ENCODE assay signal across 21 cellular contexts in the genomic region with DNA sequence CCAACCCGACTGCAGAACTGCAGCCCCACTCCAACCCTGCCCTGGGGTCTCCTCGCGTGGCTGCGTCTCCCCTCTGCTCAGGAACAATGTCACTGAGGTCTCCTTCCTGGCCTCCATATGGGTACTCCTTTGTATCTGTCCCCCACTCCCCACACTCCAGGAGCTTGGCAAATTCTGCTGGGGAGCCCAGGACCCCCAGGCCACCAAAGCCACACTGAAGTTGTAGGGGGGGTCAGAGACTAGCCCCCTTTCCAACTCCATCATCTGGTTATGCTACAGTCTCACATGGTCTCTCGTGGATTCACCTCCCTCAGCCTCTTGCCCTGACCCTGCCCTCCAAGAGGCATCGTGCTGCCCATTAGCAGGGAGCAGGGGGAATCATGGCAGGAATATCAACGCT.
"Had no signal": no experiment of that assay in that cellular context is flagged by ENCODE, and none has a peak within 500 bp of the region (broad histone marks: within the 10 kb centered on the region; RNA-seq: fewer than 3 reads in every experiment).

No MANE protein-coding gene starts in this region.

- H3K4me3 ChIP-seq: coronary artery, gastrocnemius medialis, right lobe of liver, suprapubic skin, transverse colon had no signal

- H3K4me3 Mint-ChIP-seq: mesothelial cell of epicardium; naive thymus-derived CD4-positive, alpha-beta T cell; nephron; stimulated activated naive CD8-positive, alpha-beta T cell treated with anti-CD3 and anti-CD28 coated beads, Interleukin-15, amount 100 ng/mL, for 72 hours had no signal

- H3K4me1 Mint-ChIP-seq: mesothelial cell of epicardium; stimulated activated naive CD8-positive, alpha-beta T cell treated with anti-CD3 and anti-CD28 coated beads, Interleukin-15, amount 100 ng/mL, for 72 hours had no signal

- ATAC-seq: gastrocnemius medialis; left lobe of liver; naive thymus-derived CD4-positive, alpha-beta T cell; right lobe of liver; stimulated activated naive CD8-positive, alpha-beta T cell treated with anti-CD3 and anti-CD28 coated beads, Interleukin-15, amount 100 ng/mL, for 72 hours had no signal

- DNase-seq: dermis blood vessel endothelial cell; foreskin fibroblast; gastrocnemius medialis; kidney; mesenchymal stem cell; naive thymus-derived CD4-positive, alpha-beta T cell; small intestine; stimulated activated CD4-positive, alpha-beta T cell treated with anti-CD3 and anti-CD28 coated beads, Interleukin-15, amount 100 ng/mL, for 24 hours; stimulated activated CD4-positive, alpha-beta T cell treated with anti-CD3 and anti-CD28 coated beads, Interleukin-2, amount 100 ng/mL, for 48 hours; stimulated activated naive CD4-positive, alpha-beta T cell; stimulated activated naive CD8-positive, alpha-beta T cell treated with anti-CD3 and anti-CD28 coated beads, Interleukin-15, amount 100 ng/mL, for 72 hours; transverse colon had no signal

- H3K27me3 ChIP-seq: gastrocnemius medialis, neutrophil, right lobe of liver, suprapubic skin, transverse colon had no signal

- H3K9me3 ChIP-seq: gastrocnemius medialis, neutrophil, right lobe of liver, suprapubic skin, transverse colon had no signal

- H3K36me3 Mint-ChIP-seq: mesothelial cell of epicardium had no signal

- H3K27ac Mint-ChIP-seq: mesothelial cell of epicardium; naive thymus-derived CD4-positive, alpha-beta T cell; nephron; progenitor cell of endocrine pancreas had no signal

- H3K27ac ChIP-seq: coronary artery, gastrocnemius medialis, neutrophil, parathyroid adenoma, right lobe of liver, suprapubic skin, transverse colon had no signal

- H3K4me1 ChIP-seq: gastrocnemius medialis, parathyroid adenoma, right lobe of liver, suprapubic skin, transverse colon had no signal

- H3K9me3 Mint-ChIP-seq: mesothelial cell of epicardium; naive thymus-derived CD4-positive, alpha-beta T cell; stimulated activated naive CD8-positive, alpha-beta T cell treated with anti-CD3 and anti-CD28 coated beads, Interleukin-15, amount 100 ng/mL, for 72 hours had no signal

- H3K36me3 ChIP-seq: gastrocnemius medialis, neutrophil, right lobe of liver, suprapubic skin, transverse colon had no signal
